21 cellular contexts compared by ENCODE assay signal in the genomic region with DNA sequence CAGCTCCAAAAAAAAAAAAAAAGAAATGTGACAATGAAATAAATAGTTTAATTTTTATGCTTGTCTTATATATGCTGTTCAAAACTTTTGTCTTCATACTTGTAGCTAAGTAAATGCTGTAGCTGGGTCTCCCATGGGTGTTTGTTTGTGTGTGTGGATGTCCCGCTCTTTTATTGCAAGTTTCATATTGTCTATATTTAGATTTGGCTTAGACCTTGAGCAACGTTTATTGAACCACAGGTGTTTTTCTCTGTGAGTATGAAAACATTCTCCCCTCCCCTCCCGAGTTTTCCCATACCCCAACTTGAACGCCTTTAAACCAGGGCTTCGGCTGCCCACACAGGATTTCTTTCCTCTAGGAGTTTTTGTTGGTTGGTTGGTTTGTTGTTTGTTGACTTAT.
"Had no signal": no experiment of that assay in that cellular context is flagged by ENCODE, and none has a peak within 500 bp of the region (broad histone marks: within the 10 kb centered on the region; RNA-seq: fewer than 3 reads in every experiment).

No MANE protein-coding gene starts in this region.

- H3K4me3 ChIP-seq: cardiac muscle cell, MG63 had no signal

- H3K27me3 Mint-ChIP-seq: activated naive CD8-positive, alpha-beta T cell treated with anti-CD3 and anti-CD28 coated beads for 36 hours had no signal

- H3K27ac Mint-ChIP-seq: activated CD8-positive, alpha-beta T cell treated with anti-CD3 and anti-CD28 coated beads, Interleukin-2, amount 10 ng/mL, durations not matched to agents 7 days and 5 days; activated naive CD4-positive, alpha-beta T cell treated with anti-CD3 and anti-CD28 coated beads for 36 hours; activated naive CD8-positive, alpha-beta T cell treated with anti-CD3 and anti-CD28 coated beads for 36 hours; T-helper 1 cell treated with Interleukin-12 subunit alpha and Interleukin-12 subunit beta and Interleukin-4 antibody, amounts not matched to agents 30 μg/mL and 1 μg/mL, for 36 hours had no signal

- H3K4me3 Mint-ChIP-seq: activated CD8-positive, alpha-beta T cell treated with anti-CD3 and anti-CD28 coated beads, Interleukin-2, amount 10 ng/mL, durations not matched to agents 7 days and 5 days; activated naive CD4-positive, alpha-beta T cell treated with anti-CD3 and anti-CD28 coated beads for 36 hours; activated naive CD8-positive, alpha-beta T cell treated with anti-CD3 and anti-CD28 coated beads for 36 hours; T-helper 1 cell treated with Interleukin-12 subunit alpha and Interleukin-12 subunit beta and Interleukin-4 antibody, amounts not matched to agents 30 μg/mL and 1 μg/mL, for 36 hours had no signal

- ATAC-seq: activated CD8-positive, alpha-beta T cell treated with anti-CD3 and anti-CD28 coated beads, Interleukin-2, amount 10 ng/mL, durations not matched to agents 7 days and 5 days had no signal

- H3K27me3 ChIP-seq: brain microvascular endothelial cell, cardiac muscle cell, MG63 had no signal

- H3K9me3 ChIP-seq: MG63 had no signal

- H3K9me3 Mint-ChIP-seq: activated naive CD4-positive, alpha-beta T cell treated with anti-CD3 and anti-CD28 coated beads for 36 hours; activated naive CD8-positive, alpha-beta T cell treated with anti-CD3 and anti-CD28 coated beads for 36 hours; T-helper 1 cell treated with Interleukin-12 subunit alpha and Interleukin-12 subunit beta and Interleukin-4 antibody, amounts not matched to agents 30 μg/mL and 1 μg/mL, for 36 hours had no signal

- DNase-seq: activated CD4-positive, alpha-beta T cell treated with anti-CD3 and anti-CD28 coated beads for 48 hours; activated CD4-positive, alpha-beta T cell treated with anti-CD3 and anti-CD28 coated beads, Interleukin-2, amount 50 U/mL, for 4 hours; activated CD4-positive, CD25-positive, alpha-beta regulatory T cell treated with anti-CD3 and anti-CD28 coated beads, Interleukin-2, amount 50 U/mL, for 72 hours; activated CD8-positive, alpha-beta memory T cell treated with anti-CD3 and anti-CD28 coated beads, Interleukin-2, amount 50 U/mL, for 48 hours; activated CD8-positive, alpha-beta T cell treated with anti-CD3 and anti-CD28 coated beads, Interleukin-2, amount 10 ng/mL, durations not matched to agents 7 days and 5 days; activated effector memory CD4-positive, alpha-beta T cell treated with anti-CD3 and anti-CD28 coated beads, Interleukin-2, amount 50 U/mL, for 16 hours; activated naive CD4-positive, alpha-beta T cell treated with anti-CD3 and anti-CD28 coated beads for 36 hours; activated naive CD8-positive, alpha-beta T cell treated with anti-CD3 and anti-CD28 coated beads for 36 hours; activated T-cell treated with anti-CD3 and anti-CD28 coated beads, Interleukin-2, amount 50 U/mL, for 1 hour; brain microvascular endothelial cell; cerebellar nuclear complex; MG63; NCI-H1105 treated with DMSO at 0.1 percent for 48 hours; NCI-H146; NCI-H187 treated with DMSO at 0.1 percent for 48 hours; NCI-H2081 treated with DMSO at 0.1 percent for 48 hours; NCI-H526; NCI-H774; SHP77 treated with DMSO at 0.1 percent for 48 hours had no signal

- H3K36me3 Mint-ChIP-seq: activated naive CD8-positive, alpha-beta T cell treated with anti-CD3 and anti-CD28 coated beads for 36 hours had no signal

- H3K27ac ChIP-seq: brain microvascular endothelial cell, cardiac muscle cell had no signal

- H3K4me1 Mint-ChIP-seq: activated naive CD8-positive, alpha-beta T cell treated with anti-CD3 and anti-CD28 coated beads for 36 hours had no signal
